In genomic region chr12:53096089-53096741, GRCh38 we compare ENCODE assay signal across 9 cellular contexts. TPM values are rescaled to one million over a fixed set of nuclear protein-coding genes. Genes with fewer than 3 reads are reported as not detected.
DNase-seq lines count a peak whose midpoint lies in the region; ATAC-seq and TF ChIP-seq lines count a peak whose summit lies in the region.
"Had no signal": no experiment of that assay in that cellular context is flagged by ENCODE, and none has a peak within 500 bp of the region (broad histone marks: within the 10 kb centered on the region; RNA-seq: fewer than 3 reads in every experiment).

No MANE protein-coding gene starts in this region.

- TF ChIP-seq POLR2A in HCT116 (IDR thresholded peaks at IDR 0.05; ENCODE audit: borderline replicate concordance, extremely low read depth, insufficient read depth, insufficient read length) (no peak), stomach (IDR thresholded peaks at IDR 0.05) (no peak)

- peak overlapping the region; percentile 79 for H3K4me2 ChIP-seq in HCT116 (ENCODE audit: low read length)

- intact Hi-C loops in HCT116 (cut with micrococcal nuclease) (no loop called here), stomach (cut with DNase I; ENCODE audit: low total_unique reads) (no loop called here)

- CTCF ChIA-PET in HCT116 (lab: Charles Lee) = interaction anchor here (1.2 kb wide), 1 partner anchor 30 kb away, joined by 3 read pairs; no protein-coding TSS in a partner anchor

- H3K9me2 ChIP-seq in HCT116 (ENCODE audit: insufficient read depth) = no peaks in the 10 kb centered on the region

- DNase-seq in HCT116 (ENCODE audit: low read depth, low spot score) (no peak), amniotic stem cell (lab: John Stamatoyannopoulos, UW) (peak; percentile 75), stomach (peak; percentile 28), KBM-7 (no peak), DMS153 (lab: John Stamatoyannopoulos, UW) (no peak)

- no peak for ATAC-seq in HCT116
- ATAC-seq in GM18858 (IDR thresholded peaks at IDR 0.05; ENCODE audit: unreplicated experiment) = no peak
- ATAC-seq in activated CD4-positive, CD25-positive, alpha-beta regulatory T cell treated with anti-CD3 and anti-CD28 coated beads, Interleukin-2, amount 50 U/mL, for 24 hours = no peak
- ATAC-seq: Panc1 had no signal

- no peaks in the 10 kb centered on the region for H3K27me3 ChIP-seq in HCT116 (ENCODE audit: insufficient read depth, low read length)
- peaks cover 41% of the 10 kb centered on the region for H3K27me3 ChIP-seq in iPS-15b (ENCODE audit: control insufficient read depth, insufficient read depth, low read length)
- peaks cover 0 to 22% (median 0%) of the 10 kb centered on the region in 3 donors for H3K27me3 ChIP-seq in stomach

- H3K36me3 ChIP-seq in HCT116 (ENCODE audit: control insufficient read depth in 1 of 2, insufficient read depth in 2 of 2, low read length in 2 of 2) = no peaks in the 10 kb centered on the region
- H3K36me3 ChIP-seq in iPS-15b (ENCODE audit: control insufficient read depth, insufficient read depth, low read length) = no peaks in the 10 kb centered on the region
- peaks cover 0 to 7% (median 4%) of the 10 kb centered on the region in 4 donors for H3K36me3 ChIP-seq in stomach

- H3K9me3 ChIP-seq in HCT116 (ENCODE audit: control insufficient read depth in 1 of 2, insufficient read depth in 1 of 2, low read depth in 1 of 2, low read length in 2 of 2) (no peaks in the 10 kb centered on the region), iPS-15b (ENCODE audit: control insufficient read depth, insufficient read depth, low read length) (no peaks in the 10 kb centered on the region), stomach (no peaks in the 10 kb centered on the region)

- H2AFZ ChIP-seq in HCT116 (ENCODE audit: low read depth, low read length, poor library complexity, severe bottlenecking) = no peak overlapping the region

- no peak for TF ChIP-seq RAD21 in HCT116 (IDR thresholded peaks at IDR 0.05; ENCODE audit: low read depth)

- TF ChIP-seq EP300 in stomach (IDR thresholded peaks at IDR 0.05) = no peak

- H3K27ac ChIP-seq in HCT116 (ENCODE audit: low read depth, low read length) (no peak overlapping the region), stomach (peak overlapping the region; percentile 73 to 91 (median 82))

- TF ChIP-seq CTCF in HCT116 (IDR thresholded peaks at IDR 0.05 in 2 of 3, conservative IDR thresholded peaks at IDR 0.05 in 1 of 3; ENCODE audit: borderline replicate concordance in 1 of 3, insufficient read depth in 1 of 3, low read depth in 2 of 3, low read length in 2 of 3) (no peak), stomach (IDR thresholded peaks at IDR 0.05) (no peak)

- 44 to 62% (median 49%) methylated on average over 10 to 11 of the region's 11 CpGs for WGBS in stomach, 5 donors

- no peaks in the 10 kb centered on the region for H4K20me1 ChIP-seq in HCT116 (ENCODE audit: insufficient read depth)

- POLR2A ChIA-PET in HCT116 (lab: Charles Lee) = interaction anchor here (4.1 kb wide), 1 partner anchor 17 kb away, joined by 17 read pairs; the partner anchor contains the start of gene SPRYD3

- H3K4me3 ChIP-seq in HCT116 (replicated peaks in 1 of 2; ENCODE audit: low read depth in 1 of 2, low read length in 2 of 2) (peak overlapping the region; percentile 58 to 78; a peak in 3 of 4 replicates), iPS-15b (ENCODE audit: low read depth, low read length) (peak overlapping the region; percentile 82), stomach (peak overlapping the region in 3 of 4 donors; percentile 51 to 66 (median 65))

- H3K79me2 ChIP-seq in HCT116 (ENCODE audit: insufficient read depth, low read length) = no peaks in the 10 kb centered on the region

- H3K4me1 ChIP-seq in HCT116 (ENCODE audit: control insufficient read depth in 1 of 2, insufficient read depth in 2 of 2, low read length in 2 of 2) (peaks cover 49 to 74% of the 10 kb centered on the region in 2 experiments), iPS-15b (ENCODE audit: control insufficient read depth, insufficient read depth, low read length) (peaks cover 18% of the 10 kb centered on the region), stomach (peaks cover 26 to 46% (median 35%) of the 10 kb centered on the region in 4 donors)

- BruUV-seq in HCT116 (replicated peaks; lab: Mats Ljungman, UMichigan) = no TSS peak

- H3K9ac ChIP-seq in HCT116 (ENCODE audit: low read length) (peak overlapping the region; percentile 67), iPS-15b (ENCODE audit: low read depth, low read length) (no peak overlapping the region)

- RAD21 ChIA-PET in HCT116 (lab: Charles Lee; ENCODE audit: low non-redundant PET in 1 of 2, low total read pairs in 2 of 2, uncharacterized antibody in 2 of 2, unreplicated experiment in 2 of 2) = no interaction called here

- in situ Hi-C loops in KBM-7 (cut with MboI; ENCODE audit: low pct_unique_long_range_greater_than_20kb, low sequenced_read_pairs) = no loop called here

TF ChIP-seq in HCT116, 20 proteins besides CTCF, POLR2A, EP300 and RAD21:
- TF ChIP-seq CBX3 (IDR thresholded peaks at IDR 0.05; ENCODE audit: low read depth) (no peak), ATF3 (IDR thresholded peaks at IDR 0.05) (no peak), EZH2 (IDR thresholded peaks at IDR 0.05) (no peak), EZH2phosphoT487 (IDR thresholded peaks at IDR 0.05; ENCODE audit: borderline replicate concordance) (no peak), MAX (IDR thresholded peaks at IDR 0.05) (no peak), SP1 (IDR thresholded peaks at IDR 0.05; ENCODE audit: low read depth) (no peak), EGR1 (IDR thresholded peaks at IDR 0.05; ENCODE audit: low read depth) (no peak), REST (IDR thresholded peaks at IDR 0.05; ENCODE audit: low read depth) (no peak)

RNA-seq across cellular contexts. Expression of gene IGFBP6, which starts 1.3 kb away (rescaled TPM):
- total RNA-seq in HCT116 (2021; ENCODE audit: unreplicated experiment) = 83.4 TPM
- 89.0 and 110 TPM in 2 replicates for polyA plus RNA-seq in HCT116 (2012)
- total RNA-seq in stomach = 100 to 1,000 TPM in 2 of 5 donors, 10 to 100 TPM in 3; 22.6 to 388 (median 95.1) TPM
- polyA plus RNA-seq in stomach = 100 to 1,000 TPM in 1 of 3 donors, 10 to 100 TPM in 2; 30.6 to 124 (median 54.7) TPM

RNA-seq across cellular contexts. Expression of gene SOAT2, which starts 7.1 kb away (rescaled TPM):
- total RNA-seq in HCT116 (2021; ENCODE audit: unreplicated experiment) (0.17 TPM), stomach (under 1 TPM in 1 of 5 donors, not detected in 4; 0.92 TPM)
- polyA plus RNA-seq in HCT116 (2012) = 0.14 and 0.22 TPM in 2 replicates
- under 1 TPM in 1 of 3 donors, not detected in 2; 0.28 TPM for polyA plus RNA-seq in stomach

RNA-seq across cellular contexts. Expression of gene SPRYD3, which starts 17.0 kb away (rescaled TPM):
- total RNA-seq in HCT116 (2021; ENCODE audit: unreplicated experiment) (47.5 TPM), stomach (10 to 100 TPM; 17.8 to 99.8 (median 50.9) TPM)
- 48.1 and 55.1 TPM in 2 replicates for polyA plus RNA-seq in HCT116 (2012)
- 10 to 100 TPM; 26.3 to 30.5 (median 29.8) TPM for polyA plus RNA-seq in stomach

RNA-seq across cellular contexts. Expression of gene TNS2, which starts 46.4 kb away (rescaled TPM):
- total RNA-seq in HCT116 (2021; ENCODE audit: unreplicated experiment) (25.7 TPM), stomach (100 to 1,000 TPM in 2 of 5 donors, 10 to 100 TPM in 3; 38.5 to 164 (median 44.2) TPM)
- 16.3 and 17.3 TPM in 2 replicates for polyA plus RNA-seq in HCT116 (2012)
- polyA plus RNA-seq in stomach = 100 to 1,000 TPM in 1 of 3 donors, 10 to 100 TPM in 2; 71.0 to 104 (median 76.5) TPM

Comparison
In these comparisons a context has a peak if more than half of its experiments do, and no peak if none do; other contexts are left out.
1. DNase-seq: peak in amniotic stem cell (single experiment) and stomach (single experiment); none in HCT116 (single experiment), KBM-7 (single experiment) and DMS153 (single experiment).
2. Peak in every context shown above with its lines, with median percentiles within 50 percentile points of each other: H3K4me3 ChIP-seq.